In the genomic region with DNA sequence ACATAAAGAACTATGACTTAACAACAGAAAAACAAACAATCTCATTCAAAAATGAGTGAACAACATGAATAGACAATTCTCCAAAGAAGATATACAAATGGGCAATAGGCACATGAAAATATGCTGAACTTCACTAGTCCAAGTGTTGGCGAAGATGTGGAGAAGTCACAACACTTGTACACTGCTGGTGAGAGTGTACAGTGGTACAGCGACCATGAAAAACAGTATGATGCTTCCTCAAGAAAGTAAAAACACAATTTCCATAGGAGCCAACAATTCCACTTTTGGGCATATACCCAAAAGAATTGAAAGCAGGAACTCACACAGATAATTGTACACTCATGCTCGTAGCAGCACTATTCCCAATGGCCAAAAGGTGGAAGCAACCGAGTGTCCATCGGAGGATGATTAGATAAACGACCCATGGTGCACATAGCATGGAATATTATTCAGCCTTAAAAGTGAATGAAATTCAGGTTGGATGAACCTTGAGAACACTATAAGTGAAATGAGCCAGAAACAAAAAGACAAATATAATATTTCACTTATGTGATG, we compare ENCODE assay signal across 23 cellular contexts. TPM values are rescaled to one million over a fixed set of nuclear protein-coding genes. Genes with fewer than 3 reads are reported as not detected.
"Had no signal": no experiment of that assay in that cellular context is flagged by ENCODE, and none has a peak within 500 bp of the region (broad histone marks: within the 10 kb centered on the region; RNA-seq: fewer than 3 reads in every experiment).

No MANE protein-coding gene starts in this region.

- H3K27ac Mint-ChIP-seq: activated CD4-positive, alpha-beta T cell treated with anti-CD3 and anti-CD28 coated beads, Interleukin-2, amount 10 ng/mL, durations not matched to agents 7 days and 5 days; activated CD8-positive, alpha-beta memory T cell treated with anti-CD3 and anti-CD28 coated beads, Interleukin-2, amount 10 ng/mL, durations not matched to agents 7 days and 5 days; activated CD8-positive, alpha-beta T cell treated with anti-CD3 and anti-CD28 coated beads for 36 hours; progenitor cell of endocrine pancreas; stimulated activated memory B cell treated with anti-CD40 and anti-IgM and Interleukin-4, amounts not matched to agents 10 μg/mL and 1 μg/mL and 100 μg/mL, for 72 hours had no signal

- DNase-seq: activated CD4-positive, alpha-beta T cell treated with anti-CD3 and anti-CD28 coated beads, Interleukin-2, amount 10 ng/mL, durations not matched to agents 7 days and 5 days; activated CD8-positive, alpha-beta memory T cell treated with anti-CD3 and anti-CD28 coated beads, Interleukin-2, amount 10 ng/mL, durations not matched to agents 7 days and 5 days; activated CD8-positive, alpha-beta T cell treated with anti-CD3 and anti-CD28 coated beads for 36 hours; activated gamma-delta T cell treated with Interleukin-2 at 50 U/mL for 16 hours; central memory CD4-positive, alpha-beta T cell; dorsolateral prefrontal cortex; glutamatergic neuron; left ventricle myocardium superior; midbrain; retina; sigmoid colon; stimulated activated CD4-positive, alpha-beta T cell treated with anti-CD3 and anti-CD28 coated beads, Interleukin-15, amount 100 ng/mL, for 24 hours; transverse colon; WERI-Rb-1 had no signal

- H3K27ac ChIP-seq: dorsolateral prefrontal cortex, esophagus muscularis mucosa, hepatocyte, sigmoid colon, transverse colon, WERI-Rb-1 had no signal

- H3K4me3 ChIP-seq: dorsolateral prefrontal cortex, esophagus muscularis mucosa, hepatocyte, sigmoid colon, smooth muscle cell, transverse colon had no signal

- H3K9me3 Mint-ChIP-seq: activated CD4-positive, alpha-beta T cell treated with anti-CD3 and anti-CD28 coated beads, Interleukin-2, amount 10 ng/mL, durations not matched to agents 7 days and 5 days; activated CD8-positive, alpha-beta T cell treated with anti-CD3 and anti-CD28 coated beads for 36 hours; activated naive CD4-positive, alpha-beta T cell treated with anti-CD3 and anti-CD28 coated beads, Interleukin-2, amount 50 U/mL, for 24 hours; neural crest cell; stimulated activated memory B cell treated with anti-CD40 and anti-IgM and Interleukin-4, amounts not matched to agents 10 μg/mL and 1 μg/mL and 100 μg/mL, for 72 hours had no signal

- H2AFZ ChIP-seq: hepatocyte had no signal

- H3K27me3 Mint-ChIP-seq: activated CD4-positive, alpha-beta T cell treated with anti-CD3 and anti-CD28 coated beads, Interleukin-2, amount 10 ng/mL, durations not matched to agents 7 days and 5 days; activated CD8-positive, alpha-beta memory T cell treated with anti-CD3 and anti-CD28 coated beads, Interleukin-2, amount 10 ng/mL, durations not matched to agents 7 days and 5 days; activated CD8-positive, alpha-beta T cell treated with anti-CD3 and anti-CD28 coated beads for 36 hours; activated naive CD4-positive, alpha-beta T cell treated with anti-CD3 and anti-CD28 coated beads, Interleukin-2, amount 50 U/mL, for 24 hours; stimulated activated memory B cell treated with anti-CD40 and anti-IgM and Interleukin-4, amounts not matched to agents 10 μg/mL and 1 μg/mL and 100 μg/mL, for 72 hours had no signal

- H3K36me3 ChIP-seq: WERI-Rb-1 had no signal

- H3K4me3 Mint-ChIP-seq: activated CD4-positive, alpha-beta T cell treated with anti-CD3 and anti-CD28 coated beads, Interleukin-2, amount 10 ng/mL, durations not matched to agents 7 days and 5 days; activated CD8-positive, alpha-beta memory T cell treated with anti-CD3 and anti-CD28 coated beads, Interleukin-2, amount 10 ng/mL, durations not matched to agents 7 days and 5 days; activated CD8-positive, alpha-beta T cell treated with anti-CD3 and anti-CD28 coated beads for 36 hours; activated naive CD4-positive, alpha-beta T cell treated with anti-CD3 and anti-CD28 coated beads, Interleukin-2, amount 50 U/mL, for 24 hours; neural crest cell; stimulated activated memory B cell treated with anti-CD40 and anti-IgM and Interleukin-4, amounts not matched to agents 10 μg/mL and 1 μg/mL and 100 μg/mL, for 72 hours had no signal

- H3K4me1 Mint-ChIP-seq: neural crest cell had no signal

- H3K9me3 ChIP-seq: esophagus muscularis mucosa, sigmoid colon, transverse colon had no signal

- H3K27me3 ChIP-seq: esophagus muscularis mucosa, sigmoid colon, transverse colon had no signal

- ATAC-seq: activated CD8-positive, alpha-beta memory T cell treated with anti-CD3 and anti-CD28 coated beads, Interleukin-2, amount 10 ng/mL, durations not matched to agents 7 days and 5 days; activated CD8-positive, alpha-beta T cell treated with anti-CD3 and anti-CD28 coated beads for 36 hours; left ventricle myocardium superior had no signal

- H3K79me2 ChIP-seq: hepatocyte had no signal

- H3K4me2 ChIP-seq: hepatocyte, smooth muscle cell had no signal

RNA-seq across cellular contexts. Expression of gene HLA-F, which starts 6.6 kb away (rescaled TPM):
- total RNA-seq: progenitor cell of endocrine pancreas had no signal

RNA-seq across cellular contexts. Expression of gene ZFP57, which starts 48.9 kb away (rescaled TPM):
- total RNA-seq: activated CD4-positive, alpha-beta T cell treated with anti-CD3 and anti-CD28 coated beads, Interleukin-2, amount 10 ng/mL, durations not matched to agents 7 days and 5 days; activated CD8-positive, alpha-beta T cell treated with anti-CD3 and anti-CD28 coated beads for 36 hours; frontal cortex; hepatocyte; left ventricle myocardium superior; neural crest cell; sigmoid colon; smooth muscle cell; temporal lobe had no signal
- polyA plus RNA-seq: hepatocyte, smooth muscle cell had no signal
